In genomic region chr9:79813262-79813646, GRCh38 we compare ENCODE assay signal across 16 cellular contexts.
DNase-seq lines count a peak whose midpoint lies in the region; ATAC-seq, FAIRE-seq and TF ChIP-seq lines count a peak whose summit lies in the region.
"Had no signal": no experiment of that assay in that cellular context is flagged by ENCODE, and none has a peak within 500 bp of the region (broad histone marks: within the 10 kb centered on the region; RNA-seq: fewer than 3 reads in every experiment).

No MANE protein-coding gene starts in this region.

- H3K27ac Mint-ChIP-seq in activated naive CD8-positive, alpha-beta T cell treated with anti-CD3 and anti-CD28 coated beads, Interleukin-2, amount 50 U/mL, for 24 hours: peak overlapping the region; percentile 88
- no peak overlapping the region for H3K27ac Mint-ChIP-seq in stimulated activated naive CD8-positive, alpha-beta T cell treated with anti-CD3 and anti-CD28 coated beads, Interleukin-15, amount 100 ng/mL, for 72 hours
- H3K27ac Mint-ChIP-seq: endodermal cell had no signal

- POLR2A ChIA-PET in HepG2 (lab: Yijun Ruan, JAX): no interaction called here

- no peak overlapping the region for H2AFZ ChIP-seq in HepG2 (ENCODE audit: low read length)

- H3K27ac ChIP-seq in right lobe of liver (no peak overlapping the region), HepG2 (ENCODE audit: extremely low read length, insufficient read depth, low read length) (no peak overlapping the region), tibial nerve (no peak overlapping the region)
- H3K27ac ChIP-seq: SJCRH30, thoracic aorta had no signal

- WGBS in right lobe of liver (ENCODE audit: insufficient coverage, low coverage, low lambda C conversion rate, missing lambda C conversion rate): 29% methylated on average over 1 of the region's 1 CpG
- WGBS in HepG2 (ENCODE audit: low lambda C conversion rate): 7% methylated on average over 1 of the region's 1 CpG
- 50 to 51% methylated on average over 1 of the region's 1 CpG for WGBS in tibial nerve, 2 donors

- no peaks in the 10 kb centered on the region for H4K20me1 ChIP-seq in HepG2 (ENCODE audit: insufficient read depth, low read length)

- H3K4me1 ChIP-seq in right lobe of liver: no peaks in the 10 kb centered on the region
- peaks cover 13% of the 10 kb centered on the region; the same call in 1 of the 2 replicates for H3K4me1 ChIP-seq in HepG2 (ENCODE audit: insufficient read depth, low read length)
- H3K4me1 ChIP-seq in tibial nerve: peaks cover 0 to 8% (median 0%) of the 10 kb centered on the region in 4 donors

- no peaks in the 10 kb centered on the region for H3K9me3 Mint-ChIP-seq in activated naive CD8-positive, alpha-beta T cell treated with anti-CD3 and anti-CD28 coated beads, Interleukin-2, amount 50 U/mL, for 24 hours
- H3K9me3 Mint-ChIP-seq in stimulated activated naive CD8-positive, alpha-beta T cell treated with anti-CD3 and anti-CD28 coated beads, Interleukin-15, amount 100 ng/mL, for 72 hours: no peaks in the 10 kb centered on the region
- H3K9me3 Mint-ChIP-seq: endodermal cell had no signal

- no peaks in the 10 kb centered on the region for H3K36me3 ChIP-seq in right lobe of liver
- H3K36me3 ChIP-seq in HepG2 (replicated peaks in 1 of 2; ENCODE audit: control insufficient read depth in 1 of 2, insufficient read depth in 2 of 2, low read length in 2 of 2): no peaks in the 10 kb centered on the region
- no peaks in the 10 kb centered on the region for H3K36me3 ChIP-seq in MG63
- no peaks in the 10 kb centered on the region for H3K36me3 ChIP-seq in tibial nerve
- H3K36me3 ChIP-seq: SJCRH30, thoracic aorta had no signal

- H3K4me3 Mint-ChIP-seq in activated naive CD8-positive, alpha-beta T cell treated with anti-CD3 and anti-CD28 coated beads, Interleukin-2, amount 50 U/mL, for 24 hours: peak overlapping the region; percentile 80
- peak overlapping the region; percentile 71 to 82 for H3K4me3 Mint-ChIP-seq in stimulated activated naive CD8-positive, alpha-beta T cell treated with anti-CD3 and anti-CD28 coated beads, Interleukin-15, amount 100 ng/mL, for 72 hours
- H3K4me3 Mint-ChIP-seq: endodermal cell had no signal

- H3K79me2 ChIP-seq in HepG2 (ENCODE audit: insufficient read depth, low read length): no peaks in the 10 kb centered on the region

- TF ChIP-seq POLR2A in right lobe of liver (IDR thresholded peaks at IDR 0.05): no peak
- TF ChIP-seq POLR2A in HepG2 (IDR thresholded peaks at IDR 0.05; ENCODE audit: insufficient read depth in 1 of 2, low read depth in 2 of 2, low read length in 2 of 2): no peak
- TF ChIP-seq POLR2A in tibial nerve (IDR thresholded peaks at IDR 0.05): no peak

- H3K27me3 ChIP-seq in right lobe of liver: no peaks in the 10 kb centered on the region
- H3K27me3 ChIP-seq in HepG2 (ENCODE audit: control insufficient read depth in 1 of 2, insufficient read depth in 2 of 2, low read length in 2 of 2): no peaks in the 10 kb centered on the region
- H3K27me3 ChIP-seq in MG63: no peaks in the 10 kb centered on the region
- H3K27me3 ChIP-seq in tibial nerve: no peaks in the 10 kb centered on the region
- H3K27me3 ChIP-seq: SJCRH30 had no signal

- CTCF ChIA-PET in HepG2 (lab: Yijun Ruan, JAX; ENCODE audit: low intra/inter-chr PET ratio, low total read pairs): no interaction called here

- no peak overlapping the region for H3K4me3 ChIP-seq in right lobe of liver
- H3K4me3 ChIP-seq in HepG2 (replicated peaks in 1 of 3; ENCODE audit: insufficient read depth in 1 of 3, low read depth in 2 of 3, low read length in 3 of 3): no peak overlapping the region
- no peak overlapping the region for H3K4me3 ChIP-seq in MG63
- peak overlapping the region in 1 of 4 donors; percentile 3 for H3K4me3 ChIP-seq in tibial nerve
- H3K4me3 ChIP-seq: SJCRH30 had no signal

- no peaks in the 10 kb centered on the region for H3K36me3 Mint-ChIP-seq in activated naive CD8-positive, alpha-beta T cell treated with anti-CD3 and anti-CD28 coated beads, Interleukin-2, amount 50 U/mL, for 24 hours (ENCODE audit: low read depth)

- peaks cover 41% of the 10 kb centered on the region for H3K4me1 Mint-ChIP-seq in activated naive CD8-positive, alpha-beta T cell treated with anti-CD3 and anti-CD28 coated beads, Interleukin-2, amount 50 U/mL, for 24 hours
- peaks cover 33% of the 10 kb centered on the region for H3K4me1 Mint-ChIP-seq in stimulated activated naive CD8-positive, alpha-beta T cell treated with anti-CD3 and anti-CD28 coated beads, Interleukin-15, amount 100 ng/mL, for 72 hours

- ATAC-seq in right lobe of liver (peak in 3 of 4 donors; percentile 25 to 42 (median 26)), HepG2 (no peak)
- no peak for ATAC-seq in activated naive CD8-positive, alpha-beta T cell treated with anti-CD3 and anti-CD28 coated beads, Interleukin-2, amount 50 U/mL, for 24 hours
- no peak for ATAC-seq in stimulated activated naive CD8-positive, alpha-beta T cell treated with anti-CD3 and anti-CD28 coated beads, Interleukin-15, amount 100 ng/mL, for 72 hours
- ATAC-seq: left lobe of liver had no signal

- in situ Hi-C loops in HepG2 (cut with HindIII; ENCODE audit: extremely low pct_ligation_motif_present, low pct_unique_long_range_greater_than_20kb): no loop called here

- H3K9me3 ChIP-seq in right lobe of liver: no peaks in the 10 kb centered on the region
- no peaks in the 10 kb centered on the region for H3K9me3 ChIP-seq in HepG2 (ENCODE audit: low read length)
- no peaks in the 10 kb centered on the region for H3K9me3 ChIP-seq in MG63
- no peaks in the 10 kb centered on the region for H3K9me3 ChIP-seq in tibial nerve
- H3K9me3 ChIP-seq: SJCRH30, thoracic aorta had no signal

- TF ChIP-seq CTCF in right lobe of liver (IDR thresholded peaks at IDR 0.05): no peak
- TF ChIP-seq CTCF in HepG2 (CRISPR knock-in tag; IDR thresholded peaks at IDR 0.05): no peak
- no peak for TF ChIP-seq CTCF in tibial nerve (IDR thresholded peaks at IDR 0.05)

- no peak for TF ChIP-seq EP300 in HepG2 (IDR thresholded peaks at IDR 0.05; ENCODE audit: low read depth in 2 of 2, low read length in 2 of 2)
- TF ChIP-seq EP300 in HepG2 (CRISPR knock-in tag; IDR thresholded peaks at IDR 0.05; ENCODE audit: borderline replicate concordance): no peak
- TF ChIP-seq EP300 in tibial nerve (IDR thresholded peaks at IDR 0.05): no peak

- H3K4me2 ChIP-seq in HepG2 (ENCODE audit: low read depth, low read length): no peak overlapping the region

- TF ChIP-seq RAD21 in HepG2 (CRISPR knock-in tag; IDR thresholded peaks at IDR 0.05): no peak

- no peak overlapping the region for H3K9ac ChIP-seq in HepG2 (ENCODE audit: insufficient read depth, low read depth, low read length)

- BruUV-seq in HepG2 (replicated peaks; lab: Mats Ljungman, UMichigan): no TSS peak

- no peak for FAIRE-seq in HepG2 (lab: Jason Lieb, UNC)

- H3K27me3 Mint-ChIP-seq in activated naive CD8-positive, alpha-beta T cell treated with anti-CD3 and anti-CD28 coated beads, Interleukin-2, amount 50 U/mL, for 24 hours: no peaks in the 10 kb centered on the region
- no peaks in the 10 kb centered on the region for H3K27me3 Mint-ChIP-seq in stimulated activated naive CD8-positive, alpha-beta T cell treated with anti-CD3 and anti-CD28 coated beads, Interleukin-15, amount 100 ng/mL, for 72 hours

- DNase-seq in right lobe of liver: no peak
- DNase-seq in HepG2 (ENCODE audit: low spot score): no peak
- DNase-seq in MV-4-11 (lab: John Stamatoyannopoulos, UW): peak; percentile 14
- no peak for DNase-seq in activated naive CD8-positive, alpha-beta T cell treated with anti-CD3 and anti-CD28 coated beads, Interleukin-2, amount 50 U/mL, for 24 hours
- DNase-seq in stimulated activated naive CD8-positive, alpha-beta T cell treated with anti-CD3 and anti-CD28 coated beads, Interleukin-15, amount 100 ng/mL, for 72 hours: no peak
- no peak for DNase-seq in head of caudate nucleus
- no peak for DNase-seq in MG63
- DNase-seq in tibial nerve (ENCODE audit: low spot score in 2 of 2): no peak
- DNase-seq: DMS79 treated with DMSO at 0.1 percent for 48 hours, endodermal cell, H7, NCI-H1417 treated with DMSO at 0.1 percent for 48 hours, NCI-H226, SJCRH30 had no signal

- intact Hi-C loops in right lobe of liver (cut with DNase I) (no loop called here), HepG2 (cut with micrococcal nuclease; ENCODE audit: unreplicated experiment) (no loop called here), head of caudate nucleus (cut with DNase I) (no loop called here)

TF ChIP-seq in HepG2, 621 proteins besides CTCF, POLR2A, EP300 and RAD21:
- no peak for TF ChIP-seq KLF16 (CRISPR knock-in tag; IDR thresholded peaks at IDR 0.05)
- no peak for TF ChIP-seq ZNF556 (CRISPR knock-in tag; IDR thresholded peaks at IDR 0.05; ENCODE audit: borderline replicate concordance)
- no peak for TF ChIP-seq ZNF207 (IDR thresholded peaks at IDR 0.05; ENCODE audit: borderline replicate concordance)
- TF ChIP-seq YY1 (IDR thresholded peaks at IDR 0.05; ENCODE audit: insufficient read depth, insufficient replicate concordance, low read depth, low read length): no peak
- no peak for TF ChIP-seq RNF2 (conservative IDR thresholded peaks at IDR 0.05; ENCODE audit: low read depth)

Comparison
In these comparisons a context has a peak if more than half of its experiments do, and no peak if none do; other contexts are left out.
1. ATAC-seq: peak in right lobe of liver (3 of 4); none in HepG2 (single experiment), activated naive CD8-positive, alpha-beta T cell treated with anti-CD3 and anti-CD28 coated beads, Interleukin-2, amount 50 U/mL, for 24 hours (single experiment) and stimulated activated naive CD8-positive, alpha-beta T cell treated with anti-CD3 and anti-CD28 coated beads, Interleukin-15, amount 100 ng/mL, for 72 hours (single experiment).